Comparison of ENCODE assay signal across 29 cellular contexts in the genomic region with DNA sequence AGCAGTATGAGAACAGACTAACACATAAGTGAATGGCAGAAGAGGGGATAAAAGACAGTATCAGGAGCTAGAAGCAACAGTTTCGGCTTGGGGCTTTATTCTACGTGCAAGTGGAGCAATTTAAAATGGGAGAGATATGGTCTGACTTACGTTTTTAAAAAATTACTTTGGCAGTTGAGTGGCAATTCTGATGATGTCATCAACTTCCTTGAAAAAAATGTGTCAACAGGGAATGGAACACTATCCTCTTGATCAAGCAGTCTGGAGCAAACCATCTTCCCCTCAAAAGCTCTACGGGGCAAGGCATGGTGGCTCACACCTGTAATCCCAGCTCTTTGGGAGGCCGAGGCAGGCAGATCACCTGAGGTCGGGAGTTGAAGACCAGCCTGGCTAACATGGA. TPM values are rescaled to one million over a fixed set of nuclear protein-coding genes. Genes with fewer than 3 reads are reported as not detected.
DNase-seq lines count a peak whose midpoint lies in the region; ATAC-seq, FAIRE-seq and TF ChIP-seq lines count a peak whose summit lies in the region.
"Had no signal": no experiment of that assay in that cellular context is flagged by ENCODE, and none has a peak within 500 bp of the region (broad histone marks: within the 10 kb centered on the region; RNA-seq: fewer than 3 reads in every experiment).

No MANE protein-coding gene starts in this region.

- H2AFZ ChIP-seq in HepG2 (ENCODE audit: low read length) = no peak overlapping the region

- no TSS peak for BruUV-seq in HepG2 (replicated peaks; lab: Mats Ljungman, UMichigan)

- FAIRE-seq in HepG2 (lab: Jason Lieb, UNC) = no peak
- FAIRE-seq in HTR-8/SVneo (lab: Jason Lieb, UNC) = peak; percentile 85
- FAIRE-seq: GM12878, GM12892, GM18507 had no signal

- in situ Hi-C loops in HepG2 (cut with HindIII; ENCODE audit: extremely low pct_ligation_motif_present, low pct_unique_long_range_greater_than_20kb) = no loop called here

- TF ChIP-seq RAD21 in HepG2 (CRISPR knock-in tag; IDR thresholded peaks at IDR 0.05) = no peak

- ATAC-seq in HepG2 (no peak), right lobe of liver (no peak), left lobe of liver (no peak)
- ATAC-seq: GM12878 had no signal

- no peak overlapping the region for H3K9ac ChIP-seq in HepG2 (ENCODE audit: insufficient read depth, low read depth, low read length)
- H3K9ac ChIP-seq: BLaER1 had no signal

- H3K36me3 ChIP-seq in HepG2 (replicated peaks in 1 of 2; ENCODE audit: control insufficient read depth in 1 of 2, insufficient read depth in 2 of 2, low read length in 2 of 2) (no peaks in the 10 kb centered on the region), right lobe of liver (no peaks in the 10 kb centered on the region)
- H3K36me3 ChIP-seq: BE2C, BLaER1 had no signal

- POLR2A ChIA-PET in HepG2 (lab: Yijun Ruan, JAX) = no interaction called here

- H3K9me3 ChIP-seq in HepG2 (ENCODE audit: low read length) = no peaks in the 10 kb centered on the region
- no peaks in the 10 kb centered on the region for H3K9me3 ChIP-seq in right lobe of liver
- H3K9me3 ChIP-seq: BE2C, BLaER1 had no signal

- H3K27ac ChIP-seq in HepG2 (ENCODE audit: extremely low read length, insufficient read depth, low read length) (no peak overlapping the region), right lobe of liver (no peak overlapping the region)
- H3K27ac ChIP-seq: 22Rv1, BLaER1 had no signal

- no peak overlapping the region for H3K4me3 ChIP-seq in HepG2 (replicated peaks in 1 of 3; ENCODE audit: insufficient read depth in 1 of 3, low read depth in 2 of 3, low read length in 3 of 3)
- H3K4me3 ChIP-seq in right lobe of liver = no peak overlapping the region
- H3K4me3 ChIP-seq: BLaER1, GM12878 had no signal

- CTCF ChIA-PET in HepG2 (lab: Yijun Ruan, JAX; ENCODE audit: low intra/inter-chr PET ratio, low total read pairs) = no interaction called here

- intact Hi-C loops in HepG2 (cut with micrococcal nuclease; ENCODE audit: unreplicated experiment) = no loop called here
- intact Hi-C loops in right lobe of liver (cut with DNase I) = no loop called here

- TF ChIP-seq CTCF in HepG2 (CRISPR knock-in tag; IDR thresholded peaks at IDR 0.05) = no peak
- no peak for TF ChIP-seq CTCF in right lobe of liver (IDR thresholded peaks at IDR 0.05)

- 33% methylated on average over 6 of the region's 6 CpGs for WGBS in HepG2 (ENCODE audit: low lambda C conversion rate)
- 74% methylated on average over 5 of the region's 6 CpGs for WGBS in right lobe of liver (ENCODE audit: insufficient coverage, low coverage, low lambda C conversion rate, missing lambda C conversion rate)

- H3K4me1 ChIP-seq in HepG2 (ENCODE audit: insufficient read depth, low read length) (no peaks in the 10 kb centered on the region), right lobe of liver (no peaks in the 10 kb centered on the region)
- H3K4me1 ChIP-seq: BE2C, BLaER1 had no signal

- TF ChIP-seq POLR2A in HepG2 (IDR thresholded peaks at IDR 0.05; ENCODE audit: insufficient read depth in 1 of 2, low read depth in 2 of 2, low read length in 2 of 2) = no peak
- no peak for TF ChIP-seq POLR2A in right lobe of liver (IDR thresholded peaks at IDR 0.05)

- H3K4me2 ChIP-seq in HepG2 (ENCODE audit: low read depth, low read length) = no peak overlapping the region
- H3K4me2 ChIP-seq: BLaER1 had no signal

- no peaks in the 10 kb centered on the region for H3K27me3 ChIP-seq in HepG2 (ENCODE audit: control insufficient read depth in 1 of 2, insufficient read depth in 2 of 2, low read length in 2 of 2)
- H3K27me3 ChIP-seq in right lobe of liver = no peaks in the 10 kb centered on the region
- H3K27me3 ChIP-seq: BE2C, BLaER1 had no signal

- no peaks in the 10 kb centered on the region for H4K20me1 ChIP-seq in HepG2 (ENCODE audit: insufficient read depth, low read length)
- H4K20me1 ChIP-seq: BLaER1 had no signal

- TF ChIP-seq EP300 in HepG2 (IDR thresholded peaks at IDR 0.05; ENCODE audit: low read depth in 2 of 2, low read length in 2 of 2) (no peak), HepG2 (CRISPR knock-in tag; IDR thresholded peaks at IDR 0.05; ENCODE audit: borderline replicate concordance) (no peak)

- DNase-seq in HepG2 (ENCODE audit: low spot score) (no peak), right lobe of liver (no peak), HTR-8/SVneo (ENCODE audit: insufficient read length, low spot score) (no peak), left lobe of liver (ENCODE audit: low spot score) (no peak), LoVo (ENCODE audit: low spot score) (no peak)
- DNase-seq: ACHN; BE2C; C1 segment of cervical spinal cord; CD4-positive, alpha-beta memory T cell; CD4-positive, CD25-positive, alpha-beta regulatory T cell; CD8-positive, alpha-beta memory T cell; COR-L47; DMS 273 treated with DMSO at 0.1 percent for 48 hours; DMS153; DMS53; DMS79; DND-41; EL; GDM1 had no signal

- H3K79me2 ChIP-seq in HepG2 (ENCODE audit: insufficient read depth, low read length) = no peaks in the 10 kb centered on the region

TF ChIP-seq in HepG2, 621 proteins besides CTCF, POLR2A, EP300 and RAD21:
- peak; percentile 85 for TF ChIP-seq CREB1 (IDR thresholded peaks at IDR 0.05)
- TF ChIP-seq CREB1 (CRISPR knock-in tag; IDR thresholded peaks at IDR 0.05) = no peak
- TF ChIP-seq ZKSCAN5 (CRISPR knock-in tag; IDR thresholded peaks at IDR 0.05) = no peak
- peak; percentile 98 for TF ChIP-seq ATF7 (IDR thresholded peaks at IDR 0.05)
- TF ChIP-seq ATF7 (CRISPR knock-in tag; IDR thresholded peaks at IDR 0.05) = no peak
- TF ChIP-seq MAFF (IDR thresholded peaks at IDR 0.05; ENCODE audit: low read depth, low read length) = peak; percentile 78
- TF ChIP-seq MAFK (conservative IDR thresholded peaks at IDR 0.05 in 1 of 2, IDR thresholded peaks at IDR 0.05 in 1 of 2; ENCODE audit: low read length in 2 of 2) = peak; percentile 79 to 86

RNA-seq across cellular contexts. Expression of a gene that starts 24.1 kb away (rescaled TPM):
- total RNA-seq in HepG2 (2016; rRNA removed; fragmentation: Illumina TruSeq; extraction: Trizol) = 0.09 TPM in 1 of 2 replicates, not detected in the other
- total RNA-seq in HepG2 (2016; cell fraction: cytosol; rRNA removed; fragmentation: Illumina TruSeq; extraction: Trizol; ENCODE audit: low read depth) = not detected in 2 replicates
- 0.09 TPM in 1 of 2 replicates, not detected in the other for total RNA-seq in HepG2 (2016; cell fraction: insoluble cytoplasmic fraction; rRNA removed; fragmentation: Illumina TruSeq; extraction: Trizol)
- not detected in 2 replicates for total RNA-seq in HepG2 (2016; cell fraction: membrane; rRNA removed; fragmentation: Illumina TruSeq; extraction: Trizol)
- total RNA-seq in HepG2 (2016; cell fraction: nucleus; rRNA removed; fragmentation: Illumina TruSeq; extraction: Trizol) = not detected in 2 replicates
- under 0.01 TPM in 2 replicates for polyA plus RNA-seq in HepG2 (2011; rRNA removed)
- under 0.01 and 0.01 TPM in 2 replicates for polyA plus RNA-seq in HepG2 (2011; cell fraction: cytosol; rRNA removed)
- 0.02 and 0.07 TPM in 2 replicates for polyA plus RNA-seq in HepG2 (2011; cell fraction: nucleus; rRNA removed)
- 0.03 TPM in 1 of 2 replicates, not detected in the other for polyA plus RNA-seq in HepG2 (2012)
- not detected in 2 replicates for polyA plus RNA-seq in HepG2 (2016; cell fraction: cytosol; fragmentation: Illumina TruSeq; extraction: Trizol; ENCODE audit: low read depth)
- not detected in 2 replicates for polyA plus RNA-seq in HepG2 (2016; cell fraction: insoluble cytoplasmic fraction; fragmentation: Illumina TruSeq; extraction: Trizol; ENCODE audit: low read depth)
- not detected in 2 replicates for polyA plus RNA-seq in HepG2 (2016; cell fraction: membrane; fragmentation: Illumina TruSeq; extraction: Trizol; ENCODE audit: low read depth)
- not detected in 2 replicates for polyA plus RNA-seq in HepG2 (2016; cell fraction: nucleus; fragmentation: Illumina TruSeq; extraction: Trizol; ENCODE audit: insufficient read depth, low read depth)
- not detected in 2 replicates for polyA minus RNA-seq in HepG2 (2011; rRNA and poly(A)+ RNA removed; ENCODE audit: low replicate concordance)
- not detected in 2 replicates for polyA minus RNA-seq in HepG2 (2011; cell fraction: cytosol; rRNA and poly(A)+ RNA removed)
- polyA minus RNA-seq in HepG2 (2011; cell fraction: nucleus; rRNA and poly(A)+ RNA removed) = 0.13 and 0.37 TPM in 2 replicates
- 1 to 10 TPM in 1 of 6 experiments, under 1 TPM in 5; 0.18 to 1.0 (median 0.51) TPM for total RNA-seq in right lobe of liver
- 0.88 TPM for total RNA-seq in left lobe of liver
- total RNA-seq: A172; A673; CD4-positive, alpha-beta memory T cell; CD4-positive, CD25-positive, alpha-beta regulatory T cell; CD8-positive, alpha-beta memory T cell; Daoy; GM12878 had no signal
- polyA plus RNA-seq: AG04450; CD14-positive monocyte; CD4-positive, alpha-beta memory T cell; CD4-positive, CD25-positive, alpha-beta regulatory T cell; CD8-positive, alpha-beta memory T cell; GM12878 had no signal
